ENCODE assay signal across 29 cellular contexts in the genomic region with DNA sequence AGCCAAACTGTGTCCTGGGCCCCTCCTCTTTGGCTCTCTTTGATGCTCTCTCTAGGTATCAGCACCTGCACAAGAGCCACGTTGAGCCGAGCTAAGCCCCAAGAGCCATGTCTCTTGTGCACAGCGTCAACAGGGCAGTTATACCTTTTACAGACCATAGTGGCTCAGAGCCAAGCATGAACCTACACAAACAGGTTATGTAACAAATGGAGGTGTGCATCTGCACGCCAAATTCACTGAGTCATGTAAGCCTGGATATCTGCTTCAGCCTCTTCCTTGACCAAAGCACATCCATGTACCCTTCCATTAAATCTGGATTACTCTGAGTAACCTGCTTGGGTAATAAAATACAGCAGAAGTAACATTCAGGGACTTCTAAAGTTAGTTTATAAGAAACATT.
"Had no signal": no experiment of that assay in that cellular context is flagged by ENCODE, and none has a peak within 500 bp of the region (broad histone marks: within the 10 kb centered on the region; RNA-seq: fewer than 3 reads in every experiment).

No MANE protein-coding gene starts in this region.

- H3K4me3 ChIP-seq: adrenal gland, body of pancreas, coronary artery, dorsolateral prefrontal cortex, esophagus muscularis mucosa, gastrocnemius medialis, heart left ventricle had no signal

- DNase-seq: activated CD4-positive, alpha-beta memory T cell treated with anti-CD3 and anti-CD28 coated beads for 36 hours; activated CD4-positive, alpha-beta T cell treated with anti-CD3 and anti-CD28 coated beads for 36 hours; activated CD4-positive, alpha-beta T cell treated with anti-CD3 and anti-CD28 coated beads, Interleukin-2, amount 10 ng/mL, durations not matched to agents 24 days and 14 days; activated CD4-positive, CD25-positive, alpha-beta regulatory T cell; activated CD4-positive, CD25-positive, alpha-beta regulatory T cell treated with anti-CD3 and anti-CD28 coated beads, Interleukin-2, amount 50 U/mL, for 72 hours; activated CD8-positive, alpha-beta memory T cell treated with anti-CD3 and anti-CD28 coated beads, Interleukin-2, amount 10 ng/mL, durations not matched to agents 7 days and 5 days; activated CD8-positive, alpha-beta memory T cell treated with anti-CD3 and anti-CD28 coated beads, Interleukin-2, amount 50 U/mL, for 4 hours; activated CD8-positive, alpha-beta T cell treated with anti-CD3 and anti-CD28 coated beads, Interleukin-2, amount 10 ng/mL, durations not matched to agents 7 days and 5 days; activated effector memory CD4-positive, alpha-beta T cell treated with anti-CD3 and anti-CD28 coated beads, Interleukin-2, amount 50 U/mL, for 16 hours; activated naive CD4-positive, alpha-beta T cell treated with anti-CD3 and anti-CD28 coated beads for 36 hours; activated naive CD8-positive, alpha-beta T cell treated with anti-CD3 and anti-CD28 coated beads for 36 hours; activated naive CD8-positive, alpha-beta T cell treated with anti-CD3 and anti-CD28 coated beads, Interleukin-2, amount 50 U/mL, for 24 hours; activated T-cell treated with anti-CD3 and anti-CD28 coated beads, Interleukin-2, amount 50 U/mL, for 1 hour; activated T-cell treated with anti-CD3 and anti-CD28 coated beads, Interleukin-2, amount 50 U/mL, for 48 hours; adrenal gland; amygdala; aorta; body of pancreas; dorsolateral prefrontal cortex; effector memory CD4-positive, alpha-beta T cell; endodermal cell; erythroblast; gastrocnemius medialis; glutamatergic neuron; heart left ventricle; T-helper 2 cell had no signal

- ATAC-seq: activated CD4-positive, alpha-beta T cell treated with anti-CD3 and anti-CD28 coated beads for 36 hours; activated CD8-positive, alpha-beta memory T cell treated with anti-CD3 and anti-CD28 coated beads, Interleukin-2, amount 10 ng/mL, durations not matched to agents 7 days and 5 days; activated CD8-positive, alpha-beta T cell treated with anti-CD3 and anti-CD28 coated beads, Interleukin-2, amount 10 ng/mL, durations not matched to agents 7 days and 5 days; activated naive CD8-positive, alpha-beta T cell treated with anti-CD3 and anti-CD28 coated beads, Interleukin-2, amount 50 U/mL, for 24 hours; body of pancreas; foreskin keratinocyte; gastrocnemius medialis; heart left ventricle had no signal
